In genomic region chr1:119541389-119541788, GRCh38 we compare ENCODE assay signal across 16 cellular contexts. TPM values are rescaled to one million over a fixed set of nuclear protein-coding genes. Genes with fewer than 3 reads are reported as not detected.
DNase-seq lines count a peak whose midpoint lies in the region; ATAC-seq and TF ChIP-seq lines count a peak whose summit lies in the region.
"Had no signal": no experiment of that assay in that cellular context is flagged by ENCODE, and none has a peak within 500 bp of the region (broad histone marks: within the 10 kb centered on the region; RNA-seq: fewer than 3 reads in every experiment).

No MANE protein-coding gene starts in this region.

- H3K4me3 ChIP-seq in body of pancreas (no peak overlapping the region), right lobe of liver (no peak overlapping the region), ovary (no peak overlapping the region)
- H3K4me3 ChIP-seq: GM23338 had no signal

- TF ChIP-seq CTCF in C4-2B (conservative IDR thresholded peaks at IDR 0.05): no peak
- TF ChIP-seq CTCF in body of pancreas (IDR thresholded peaks at IDR 0.05): no peak
- TF ChIP-seq CTCF in right lobe of liver (IDR thresholded peaks at IDR 0.05): no peak
- TF ChIP-seq CTCF in ovary (IDR thresholded peaks at IDR 0.05): no peak

- H3K9me3 ChIP-seq in body of pancreas (no peaks in the 10 kb centered on the region), right lobe of liver (no peaks in the 10 kb centered on the region), ovary (no peaks in the 10 kb centered on the region)

- H3K4me1 ChIP-seq in body of pancreas: peaks cover 37% of the 10 kb centered on the region
- peaks cover 0 to 59% (median 23%) of the 10 kb centered on the region in 4 donors for H3K4me1 ChIP-seq in right lobe of liver
- peaks cover 3% of the 10 kb centered on the region for H3K4me1 ChIP-seq in ovary (ENCODE audit: insufficient read depth)

- ATAC-seq in body of pancreas (no peak), right lobe of liver (no peak), GM19455 (IDR thresholded peaks at IDR 0.05; ENCODE audit: unreplicated experiment) (no peak)
- ATAC-seq: GM23338 had no signal

- H3K27me3 ChIP-seq in body of pancreas: no peaks in the 10 kb centered on the region
- no peaks in the 10 kb centered on the region for H3K27me3 ChIP-seq in right lobe of liver
- no peaks in the 10 kb centered on the region for H3K27me3 ChIP-seq in ovary

- intact Hi-C loops in body of pancreas (cut with DNase I) (no loop called here), right lobe of liver (cut with DNase I) (no loop called here), ovary (cut with DNase I) (no loop called here)

- DNase-seq in NCI-H226 (peak; percentile 47), body of pancreas (no peak), right lobe of liver (no peak), NCI-H2227 (lab: John Stamatoyannopoulos, UW; ENCODE audit: unreplicated experiment) (no peak), ovary (no peak)
- DNase-seq in stimulated activated naive CD4-positive, alpha-beta T cell treated with Interleukin-2 at 50 U/mL for 16 hours (lab: John Stamatoyannopoulos, UW): no peak
- DNase-seq: Calu3, DMS 273 treated with DMSO at 0.1 percent for 48 hours, H7 had no signal

- H3K36me3 ChIP-seq in body of pancreas (replicated peaks in 1 of 2; ENCODE audit: insufficient read depth in 1 of 2, low read depth in 2 of 2): no peaks in the 10 kb centered on the region
- no peaks in the 10 kb centered on the region for H3K36me3 ChIP-seq in right lobe of liver
- no peaks in the 10 kb centered on the region for H3K36me3 ChIP-seq in ovary

- WGBS in body of pancreas, 2 donors: 78 to 79% methylated on average over 3 of the region's 3 CpGs
- 68% methylated on average over 3 of the region's 3 CpGs for WGBS in right lobe of liver (ENCODE audit: insufficient coverage, low coverage, low lambda C conversion rate, missing lambda C conversion rate)
- 85 to 90% (median 89%) methylated on average over 3 of the region's 3 CpGs for WGBS in ovary, 3 donors

- TF ChIP-seq POLR2A in body of pancreas (IDR thresholded peaks at IDR 0.05) (no peak), right lobe of liver (IDR thresholded peaks at IDR 0.05) (no peak), ovary (IDR thresholded peaks at IDR 0.05) (no peak)

- TF ChIP-seq EP300 in ovary (IDR thresholded peaks at IDR 0.05): no peak

- H3K27ac ChIP-seq in C4-2B (peak overlapping the region; percentile 75; the same call in 1 of the 2 replicates), body of pancreas (peak overlapping the region in 3 of 4 donors; percentile 41 to 76 (median 45)), right lobe of liver (peak overlapping the region in 2 of 3 donors; percentile 83 to 88), ovary (no peak overlapping the region)
- H3K27ac ChIP-seq: HL-60 had no signal

RNA-seq across cellular contexts. Expression of gene HSD3B1, which starts 34.4 kb away (rescaled TPM):
- total RNA-seq in body of pancreas: not detected
- 1 to 10 TPM in 1 of 6 experiments, under 1 TPM in 2, not detected in 3; 0.39 to 1.3 (median 0.74) TPM for total RNA-seq in right lobe of liver
- not detected for total RNA-seq in ovary
- 10 to 100 TPM in 1 of 2 donors, under 1 TPM in 1; 0.06 to 69.2 TPM for polyA plus RNA-seq in ovary
- total RNA-seq: A673, Calu3, Daoy, GM23338, H7 had no signal
- polyA plus RNA-seq: BJ, GM23338 had no signal

Comparison
In these comparisons a context has a peak if more than half of its experiments do, and no peak if none do; other contexts are left out.
1. H3K27ac ChIP-seq: peak in C4-2B (single experiment), body of pancreas (3 of 4) and right lobe of liver (2 of 3); none in ovary (0 of 2).